In the genomic region with DNA sequence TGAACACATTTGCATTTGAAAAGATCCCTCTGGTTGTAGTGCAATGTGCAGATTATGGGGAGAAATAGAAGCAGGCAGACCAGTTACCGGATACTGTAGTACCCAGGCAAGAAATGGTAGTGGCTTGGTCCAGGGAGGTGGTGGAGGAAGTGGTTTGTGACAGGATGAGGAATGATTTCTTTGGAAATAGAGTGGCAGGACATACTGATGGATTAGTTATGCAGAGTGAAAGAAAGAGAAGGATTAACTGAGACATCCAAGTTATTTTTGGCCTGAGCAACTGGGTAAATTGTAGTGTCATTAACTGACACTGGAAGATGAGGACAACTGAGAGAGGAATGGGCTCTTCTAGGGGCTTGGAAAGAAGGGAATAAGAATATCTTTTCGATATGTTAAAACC, we compare ENCODE assay signal across 17 cellular contexts.
A peak's percentile ranks its signal among the peaks of the same experiment; 100 is the strongest.
DNase-seq lines count a peak whose midpoint lies in the region; ATAC-seq and TF ChIP-seq lines count a peak whose summit lies in the region.
"Had no signal": no experiment of that assay in that cellular context is flagged by ENCODE, and none has a peak within 500 bp of the region (broad histone marks: within the 10 kb centered on the region; RNA-seq: fewer than 3 reads in every experiment).

No MANE protein-coding gene starts in this region.

- H3K27ac Mint-ChIP-seq in CD8-positive, alpha-beta T cell, result peak overlapping the region; percentile 30
- peak overlapping the region; percentile 19 to 28 for H3K27ac Mint-ChIP-seq in T-cell
- H3K27ac Mint-ChIP-seq in naive thymus-derived CD4-positive, alpha-beta T cell, result peak overlapping the region in 7 of 9 donors; percentile 1 to 48 (median 13)
- peak overlapping the region in 2 of 7 donors; percentile 37 to 38 for H3K27ac Mint-ChIP-seq in CD14-positive monocyte
- H3K27ac Mint-ChIP-seq: HFFc6 had no signal

- no peaks in the 10 kb centered on the region for H3K9me3 ChIP-seq in CD8-positive, alpha-beta T cell (ENCODE audit: low read length)
- H3K9me3 ChIP-seq in naive thymus-derived CD4-positive, alpha-beta T cell (ENCODE audit: control insufficient read depth in 2 of 3, low read length in 3 of 3), result no peaks in the 10 kb centered on the region
- H3K9me3 ChIP-seq in aorta (ENCODE audit: control insufficient read depth, low read length), result no peaks in the 10 kb centered on the region
- H3K9me3 ChIP-seq: BE2C; BLaER1 treated with 17β-estradiol and CSF1 and Interleukin-3, amounts not matched to agents 10 nM and 100 nM; Caco-2; HAP-1 had no signal

- DNase-seq in CD8-positive, alpha-beta T cell, result no peak
- DNase-seq in T-cell (no peak), aorta (no peak), CD14-positive monocyte (ENCODE audit: low spot score) (no peak), islet precursor cell (no peak)
- no peak for DNase-seq in naive thymus-derived CD4-positive, alpha-beta T cell
- DNase-seq in activated naive CD4-positive, alpha-beta T cell (lab: John Stamatoyannopoulos, UW), result no peak
- DNase-seq: BE2C; Caco-2; CD4-positive, alpha-beta memory T cell; DMS153; DND-41; GOT3; HFFc6 had no signal

- no peaks in the 10 kb centered on the region for H3K4me1 ChIP-seq in CD8-positive, alpha-beta T cell (ENCODE audit: insufficient read depth, low read length)
- no peaks in the 10 kb centered on the region for H3K4me1 ChIP-seq in naive thymus-derived CD4-positive, alpha-beta T cell (ENCODE audit: control insufficient read depth in 2 of 2, insufficient read depth in 2 of 2, low read length in 2 of 2)
- no peaks in the 10 kb centered on the region for H3K4me1 ChIP-seq in aorta (ENCODE audit: control insufficient read depth in 1 of 2, insufficient read depth in 2 of 2, low read length in 2 of 2)
- H3K4me1 ChIP-seq: BE2C; BLaER1 treated with 17β-estradiol and CSF1 and Interleukin-3, amounts not matched to agents 10 nM and 100 nM; Caco-2; HAP-1 had no signal

- WGBS in aorta, 2 donors, result 88 to 92% methylated on average over 2 of the region's 2 CpGs

- H3K9me3 Mint-ChIP-seq in CD8-positive, alpha-beta T cell, result no peaks in the 10 kb centered on the region
- peaks cover 0 to 8% (median 4%) of the 10 kb centered on the region in 3 donors for H3K9me3 Mint-ChIP-seq in T-cell
- peaks cover 0 to 10% (median 2%) of the 10 kb centered on the region in 11 donors for H3K9me3 Mint-ChIP-seq in naive thymus-derived CD4-positive, alpha-beta T cell
- no peaks in the 10 kb centered on the region for H3K9me3 Mint-ChIP-seq in CD14-positive monocyte
- H3K9me3 Mint-ChIP-seq: HFFc6 had no signal

- CTCF ChIA-PET in CD8-positive, alpha-beta T cell (lab: Charles Lee), result no interaction called here
- CTCF ChIA-PET in T-cell (lab: Charles Lee), result no interaction called here
- CTCF ChIA-PET in naive thymus-derived CD4-positive, alpha-beta T cell (lab: Charles Lee), result no interaction called here

- H3K27me3 Mint-ChIP-seq in CD8-positive, alpha-beta T cell (ENCODE audit: low read depth), result no peaks in the 10 kb centered on the region
- H3K27me3 Mint-ChIP-seq in T-cell (no peaks in the 10 kb centered on the region), CD14-positive monocyte (ENCODE audit: low read depth in 3 of 3) (peaks cover 0 to 3% (median 0%) of the 10 kb centered on the region in 3 donors)
- no peaks in the 10 kb centered on the region for H3K27me3 Mint-ChIP-seq in naive thymus-derived CD4-positive, alpha-beta T cell
- H3K27me3 Mint-ChIP-seq: CD4-positive, alpha-beta memory T cell had no signal

- H3K4me3 Mint-ChIP-seq in CD8-positive, alpha-beta T cell, result no peak overlapping the region
- H3K4me3 Mint-ChIP-seq in T-cell (no peak overlapping the region), CD14-positive monocyte (no peak overlapping the region)
- no peak overlapping the region for H3K4me3 Mint-ChIP-seq in naive thymus-derived CD4-positive, alpha-beta T cell
- H3K4me3 Mint-ChIP-seq: CD4-positive, alpha-beta memory T cell; HFFc6 had no signal

- H3K27ac ChIP-seq in CD8-positive, alpha-beta T cell (ENCODE audit: low read depth, low read length), result no peak overlapping the region
- H3K27ac ChIP-seq in naive thymus-derived CD4-positive, alpha-beta T cell (ENCODE audit: low read depth, low read length), result no peak overlapping the region
- H3K27ac ChIP-seq in aorta (ENCODE audit: low read depth in 1 of 2, low read length in 2 of 2), result no peak overlapping the region
- H3K27ac ChIP-seq: 22Rv1; BLaER1 treated with 17β-estradiol and CSF1 and Interleukin-3, amounts not matched to agents 10 nM and 100 nM had no signal

- intact Hi-C loops in CD8-positive, alpha-beta T cell (cut with DNase I, micrococcal nuclease), result no loop called here
- intact Hi-C loops in naive thymus-derived CD4-positive, alpha-beta T cell (cut with micrococcal nuclease), result no loop called here
- intact Hi-C loops in aorta (cut with DNase I) (no loop called here), CD14-positive monocyte (cut with micrococcal nuclease) (no loop called here)

- H3K27me3 ChIP-seq in CD8-positive, alpha-beta T cell (ENCODE audit: insufficient read depth, low read length), result no peaks in the 10 kb centered on the region
- no peaks in the 10 kb centered on the region for H3K27me3 ChIP-seq in naive thymus-derived CD4-positive, alpha-beta T cell (ENCODE audit: control insufficient read depth in 2 of 2, insufficient read depth in 2 of 2, low read length in 2 of 2)
- no peaks in the 10 kb centered on the region for H3K27me3 ChIP-seq in aorta (ENCODE audit: control insufficient read depth in 1 of 2, insufficient read depth in 2 of 2, low read length in 1 of 2)
- H3K27me3 ChIP-seq: BE2C; BLaER1 treated with 17β-estradiol and CSF1 and Interleukin-3, amounts not matched to agents 10 nM and 100 nM had no signal

- H3K4me1 Mint-ChIP-seq in CD8-positive, alpha-beta T cell (ENCODE audit: low read depth), result peaks cover 7% of the 10 kb centered on the region
- peaks cover 8 to 16% (median 9%) of the 10 kb centered on the region in 3 donors for H3K4me1 Mint-ChIP-seq in T-cell
- peaks cover 0 to 15% (median 9%) of the 10 kb centered on the region in 7 donors for H3K4me1 Mint-ChIP-seq in naive thymus-derived CD4-positive, alpha-beta T cell
- no peaks in the 10 kb centered on the region for H3K4me1 Mint-ChIP-seq in CD14-positive monocyte

- ATAC-seq in CD8-positive, alpha-beta T cell, result no peak
- ATAC-seq in T-cell (replicated peaks in 1 of 4) (no peak), aorta (ENCODE audit: low FRiP score) (peak; percentile 22)
- ATAC-seq in naive thymus-derived CD4-positive, alpha-beta T cell, result no peak

- no peak for TF ChIP-seq CTCF in CD8-positive, alpha-beta T cell (IDR thresholded peaks at IDR 0.05)
- TF ChIP-seq CTCF in CD14-positive monocyte (IDR thresholded peaks at IDR 0.05), result no peak

- POLR2A ChIA-PET in CD8-positive, alpha-beta T cell (lab: Charles Lee), result no interaction called here
- POLR2A ChIA-PET in T-cell (lab: Charles Lee), result no interaction called here
- POLR2A ChIA-PET in naive thymus-derived CD4-positive, alpha-beta T cell (lab: Charles Lee), result interaction anchor here (1.1 kb wide), 1 partner anchor 19 kb away, joined by 3 read pairs; no protein-coding TSS in a partner anchor

- no peak overlapping the region for H3K4me3 ChIP-seq in CD8-positive, alpha-beta T cell (ENCODE audit: low read depth, low read length)
- no peak overlapping the region for H3K4me3 ChIP-seq in naive thymus-derived CD4-positive, alpha-beta T cell (ENCODE audit: low read length)
- H3K4me3 ChIP-seq in aorta (ENCODE audit: low read length in 2 of 2), result no peak overlapping the region
- H3K4me3 ChIP-seq: BLaER1 treated with 17β-estradiol and CSF1 and Interleukin-3, amounts not matched to agents 10 nM and 100 nM; HAP-1 had no signal

- H3K36me3 ChIP-seq in CD8-positive, alpha-beta T cell (ENCODE audit: insufficient read depth, low read length), result no peaks in the 10 kb centered on the region
- no peaks in the 10 kb centered on the region for H3K36me3 ChIP-seq in naive thymus-derived CD4-positive, alpha-beta T cell (ENCODE audit: control insufficient read depth in 2 of 3, insufficient read depth in 3 of 3, low read length in 3 of 3)
- H3K36me3 ChIP-seq in aorta (ENCODE audit: control insufficient read depth in 1 of 2, insufficient read depth in 2 of 2, low read length in 1 of 2), result no peaks in the 10 kb centered on the region
- H3K36me3 ChIP-seq: BE2C; BLaER1 treated with 17β-estradiol and CSF1 and Interleukin-3, amounts not matched to agents 10 nM and 100 nM; HAP-1 had no signal

- H3K36me3 Mint-ChIP-seq in CD8-positive, alpha-beta T cell, result no peaks in the 10 kb centered on the region
- no peaks in the 10 kb centered on the region for H3K36me3 Mint-ChIP-seq in T-cell
- H3K36me3 Mint-ChIP-seq in naive thymus-derived CD4-positive, alpha-beta T cell, result peaks cover 0 to 6% (median 0%) of the 10 kb centered on the region in 5 donors
- H3K36me3 Mint-ChIP-seq in CD14-positive monocyte, result no peaks in the 10 kb centered on the region
- H3K36me3 Mint-ChIP-seq: CD4-positive, alpha-beta memory T cell had no signal
